In the genomic region with DNA sequence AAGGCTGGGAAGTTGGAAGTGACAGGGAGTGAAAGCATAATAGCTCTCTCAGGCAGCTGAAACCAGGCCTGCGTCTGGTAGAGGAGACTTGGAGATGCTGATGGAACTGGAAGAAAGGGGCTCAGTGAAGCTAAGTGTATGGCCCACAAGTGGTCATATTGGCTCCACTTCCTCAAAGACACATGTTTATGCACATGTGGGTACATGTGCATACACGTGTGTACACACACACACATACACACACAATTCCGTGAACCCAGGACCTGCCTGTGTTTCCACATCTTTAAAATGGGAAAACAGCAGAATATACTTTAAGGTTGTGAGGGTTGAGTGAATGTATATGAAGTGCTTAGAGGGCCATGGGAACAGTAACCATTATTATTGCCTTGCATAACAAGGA, we compare ENCODE assay signal across 34 cellular contexts.
"Had no signal": no experiment of that assay in that cellular context is flagged by ENCODE, and none has a peak within 500 bp of the region (broad histone marks: within the 10 kb centered on the region; RNA-seq: fewer than 3 reads in every experiment).

No MANE protein-coding gene starts in this region.

- DNase-seq: activated effector memory CD4-positive, alpha-beta T cell treated with anti-CD3 and anti-CD28 coated beads, Interleukin-2, amount 50 U/mL, for 16 hours; activated effector memory CD4-positive, alpha-beta T cell treated with Interleukin-2 at 50 U/mL for 16 hours; activated gamma-delta T cell; activated gamma-delta T cell treated with Interleukin-2 at 50 U/mL for 16 hours; activated naive CD4-positive, alpha-beta T cell; activated naive CD4-positive, alpha-beta T cell treated with anti-CD3 and anti-CD28 coated beads for 36 hours; activated naive CD4-positive, alpha-beta T cell treated with anti-CD3 and anti-CD28 coated beads, Interleukin-2, amount 10 ng/mL, durations not matched to agents 7 days and 5 days; activated naive CD4-positive, alpha-beta T cell treated with anti-CD3 and anti-CD28 coated beads, Interleukin-2, amount 50 U/mL, for 16 hours; activated naive CD4-positive, alpha-beta T cell treated with Interleukin-2 at 50 U/mL for 16 hours; activated naive CD8-positive, alpha-beta T cell treated with anti-CD3 and anti-CD28 coated beads for 36 hours; activated naive CD8-positive, alpha-beta T cell treated with anti-CD3 and anti-CD28 coated beads, Interleukin-2, amount 10 ng/mL, durations not matched to agents 7 days and 5 days; activated naive CD8-positive, alpha-beta T cell treated with anti-CD3 and anti-CD28 coated beads, Interleukin-2, amount 50 U/mL, for 24 hours; activated T-cell treated with anti-CD3 and anti-CD28 coated beads, Interleukin-2, amount 50 U/mL, for 1 hour; activated T-cell treated with anti-CD3 and anti-CD28 coated beads, Interleukin-2, amount 50 U/mL, for 24 hours; activated T-cell treated with anti-CD3 and anti-CD28 coated beads, Interleukin-2, amount 50 U/mL, for 4 hours; activated T-cell treated with anti-CD3 and anti-CD28 coated beads, Interleukin-2, amount 50 U/mL, for 48 hours; activated T-cell treated with anti-CD3 and anti-CD28 coated beads, Interleukin-2, amount 50 U/mL, for 72 hours; adrenal gland; amniotic stem cell; amygdala; anterior cingulate cortex; aorta; body of pancreas; brain microvascular endothelial cell; caudate nucleus; central memory CD4-positive, alpha-beta T cell; cerebellar nuclear complex had no signal

- H3K9me3 ChIP-seq: adrenal gland, ascending aorta, body of pancreas, breast epithelium had no signal

- H3K27ac ChIP-seq: adrenal gland, ascending aorta, body of pancreas, brain microvascular endothelial cell, breast epithelium, cardiac muscle cell had no signal

- FAIRE-seq: astrocyte, bronchial epithelial cell had no signal

- H3K4me1 ChIP-seq: ascending aorta, body of pancreas, breast epithelium had no signal

- H3K36me3 ChIP-seq: adrenal gland, ascending aorta, brain microvascular endothelial cell, breast epithelium, cardiac muscle cell had no signal

- H3K27me3 ChIP-seq: adrenal gland, ascending aorta, body of pancreas, brain microvascular endothelial cell, breast epithelium, cardiac muscle cell had no signal

- ATAC-seq: activated naive CD4-positive, alpha-beta T cell treated with anti-CD3 and anti-CD28 coated beads, Interleukin-2, amount 50 U/mL, for 72 hours; activated naive CD8-positive, alpha-beta T cell treated with anti-CD3 and anti-CD28 coated beads, Interleukin-2, amount 50 U/mL, for 24 hours; activated T-cell treated with anti-CD3 and anti-CD28 coated beads, Interleukin-2, amount 50 U/mL, for 4 hours; activated T-cell treated with anti-CD3 and anti-CD28 coated beads, Interleukin-2, amount 50 U/mL, for 72 hours; activated T-helper 17 cell treated with anti-CD3 and anti-CD28 coated beads, Interleukin-2, amount 50 U/mL, for 72 hours; body of pancreas had no signal

- H3K4me3 ChIP-seq: adrenal gland, ascending aorta, body of pancreas, breast epithelium, cardiac muscle cell had no signal
